In genomic region chr7:36863901-36864701, GRCh38 we compare ENCODE assay signal across 13 cellular contexts.
DNase-seq lines count a peak whose midpoint lies in the region; ATAC-seq and TF ChIP-seq lines count a peak whose summit lies in the region.
"Had no signal": no experiment of that assay in that cellular context is flagged by ENCODE, and none has a peak within 500 bp of the region (broad histone marks: within the 10 kb centered on the region; RNA-seq: fewer than 3 reads in every experiment).

No MANE protein-coding gene starts in this region.

- H3K9me3 ChIP-seq in adrenal gland (replicated peaks in 1 of 3) (no peaks in the 10 kb centered on the region), psoas muscle (no peaks in the 10 kb centered on the region)
- H3K9me3 ChIP-seq: Caco-2, esophagus squamous epithelium had no signal

- TF ChIP-seq CTCF in CD14-positive monocyte (IDR thresholded peaks at IDR 0.05) (no peak), adrenal gland (IDR thresholded peaks at IDR 0.05) (no peak), progenitor cell of endocrine pancreas (IDR thresholded peaks at IDR 0.05; ENCODE audit: unreplicated experiment) (no peak), psoas muscle (IDR thresholded peaks at IDR 0.05) (no peak)

- no peaks in the 10 kb centered on the region for H3K9me3 Mint-ChIP-seq in CD14-positive monocyte
- H3K9me3 Mint-ChIP-seq in progenitor cell of endocrine pancreas (ENCODE audit: low read depth), result peaks cover 7% of the 10 kb centered on the region
- H3K9me3 Mint-ChIP-seq: activated B cell treated with CpG ODN at 0.5 μM for 24 hours had no signal

- H3K4me1 Mint-ChIP-seq in CD14-positive monocyte (peaks cover 6% of the 10 kb centered on the region), progenitor cell of endocrine pancreas (ENCODE audit: low read depth) (peaks cover 25% of the 10 kb centered on the region)

- no peaks in the 10 kb centered on the region for H3K36me3 ChIP-seq in adrenal gland (replicated peaks in 1 of 2)
- peaks cover 0 to 3% of the 10 kb centered on the region in 2 donors for H3K36me3 ChIP-seq in psoas muscle (ENCODE audit: insufficient read depth in 1 of 2, low read depth in 1 of 2)

- H3K27me3 ChIP-seq in adrenal gland, result no peaks in the 10 kb centered on the region
- H3K27me3 ChIP-seq in psoas muscle (ENCODE audit: insufficient read depth in 3 of 3, low read length in 2 of 3), result no peaks in the 10 kb centered on the region
- H3K27me3 ChIP-seq: esophagus squamous epithelium had no signal

- TF ChIP-seq POLR2A in adrenal gland (IDR thresholded peaks at IDR 0.05), result no peak

- H3K36me3 Mint-ChIP-seq in CD14-positive monocyte (peaks cover 83 to 88% of the 10 kb centered on the region in 2 donors), progenitor cell of endocrine pancreas (ENCODE audit: insufficient read depth) (peaks cover 45% of the 10 kb centered on the region)

- H3K4me3 Mint-ChIP-seq in CD14-positive monocyte, result no peak overlapping the region
- H3K4me3 Mint-ChIP-seq in progenitor cell of endocrine pancreas (ENCODE audit: low read depth), result no peak overlapping the region
- H3K4me3 Mint-ChIP-seq: activated B cell treated with CpG ODN at 0.5 μM for 24 hours had no signal

- H3K4me1 ChIP-seq in adrenal gland (replicated peaks in 1 of 2) (peaks cover 9 to 21% of the 10 kb centered on the region in 2 donors), psoas muscle (no peaks in the 10 kb centered on the region)
- H3K4me1 ChIP-seq: Caco-2 had no signal

- WGBS in adrenal gland, 4 donors, result 29 to 40% (median 34%) methylated on average over 9 to 10 of the region's 10 CpGs
- WGBS in psoas muscle, 3 donors, result 69 to 74% (median 72%) methylated on average over 10 of the region's 10 CpGs

- no peak overlapping the region for H3K4me3 ChIP-seq in adrenal gland
- no peak overlapping the region for H3K4me3 ChIP-seq in psoas muscle
- H3K4me3 ChIP-seq: esophagus squamous epithelium, GM12878 had no signal

- H3K27ac Mint-ChIP-seq in CD14-positive monocyte (peak overlapping the region in 4 of 7 donors; percentile 12 to 70 (median 32)), progenitor cell of endocrine pancreas (peak overlapping the region; percentile 84)
- H3K27ac Mint-ChIP-seq: activated B cell treated with CpG ODN at 0.5 μM for 24 hours had no signal

- intact Hi-C loops in CD14-positive monocyte (cut with micrococcal nuclease), result no loop called here
- intact Hi-C loops in adrenal gland (cut with DNase I), result no loop called here
- intact Hi-C loops in psoas muscle (cut with DNase I), result no loop called here

- no peak for ATAC-seq in GM21737 (IDR thresholded peaks at IDR 0.05; ENCODE audit: unreplicated experiment)
- ATAC-seq in psoas muscle, result no peak
- ATAC-seq: GM12878 had no signal

- DNase-seq in CD14-positive monocyte (ENCODE audit: low spot score), result no peak
- DNase-seq in NCI-H1417 (lab: John Stamatoyannopoulos, UW), result peak in 2 of 3 experiments; percentile 54 to 89
- peak; percentile 30 to 65 (median 47) for DNase-seq in adrenal gland
- no peak for DNase-seq in progenitor cell of endocrine pancreas (ENCODE audit: low spot score, unreplicated experiment)
- no peak for DNase-seq in amniotic stem cell (lab: John Stamatoyannopoulos, UW)
- DNase-seq in psoas muscle, result no peak
- no peak for DNase-seq in iPS-NIHi7 (ENCODE audit: extremely low spot score)
- DNase-seq: activated B cell treated with CpG ODN at 0.5 μM for 24 hours, Caco-2, esophagus squamous epithelium, NCI-H1092 treated with DMSO at 0.1 percent for 48 hours had no signal

- H3K27ac ChIP-seq in adrenal gland (peak overlapping the region in 1 of 5 donors; percentile 31), psoas muscle (no peak overlapping the region)
- H3K27ac ChIP-seq: esophagus squamous epithelium had no signal

- H3K27me3 Mint-ChIP-seq in CD14-positive monocyte (ENCODE audit: low read depth in 3 of 3) (no peaks in the 10 kb centered on the region), progenitor cell of endocrine pancreas (no peaks in the 10 kb centered on the region)
- H3K27me3 Mint-ChIP-seq: activated B cell treated with CpG ODN at 0.5 μM for 24 hours had no signal

Comparison
In these comparisons a context has a peak if more than half of its experiments do, and no peak if none do; other contexts are left out.
1. DNase-seq: peak in NCI-H1417 (2 of 3) and adrenal gland (7 of 7); none in CD14-positive monocyte (single experiment), progenitor cell of endocrine pancreas (single experiment), amniotic stem cell (single experiment), psoas muscle (0 of 2) and iPS-NIHi7 (single experiment).